Comparison of ENCODE assay signal across 16 cellular contexts in genomic region chr11:120657306-120658070, GRCh38.
DNase-seq lines count a peak whose midpoint lies in the region; ATAC-seq, FAIRE-seq and TF ChIP-seq lines count a peak whose summit lies in the region.
"Had no signal": no experiment of that assay in that cellular context is flagged by ENCODE, and none has a peak within 500 bp of the region (broad histone marks: within the 10 kb centered on the region; RNA-seq: fewer than 3 reads in every experiment).

No MANE protein-coding gene starts in this region.

- no peak overlapping the region for H2AFZ ChIP-seq in OCI-LY3 (ENCODE audit: low read depth, low read length)

- peak overlapping the region; percentile 73 for H3K4me2 ChIP-seq in OCI-LY3 (ENCODE audit: low read length)

- peak overlapping the region; percentile 60 for H3K27ac ChIP-seq in OCI-LY3 (ENCODE audit: low read length)
- H3K27ac ChIP-seq: ascending aorta, prostate gland had no signal

- H4K20me1 ChIP-seq in OCI-LY3 (ENCODE audit: insufficient read depth, low read length), result no peaks in the 10 kb centered on the region

- no peaks in the 10 kb centered on the region for H3K79me2 ChIP-seq in OCI-LY3 (ENCODE audit: low read length)

- peak; percentile 91 for FAIRE-seq in GM18507 (lab: Jason Lieb, UNC)
- FAIRE-seq: G401.6 had no signal

- H3K4me3 ChIP-seq in OCI-LY3 (ENCODE audit: low read length), result peak overlapping the region; percentile 49; the same call in 1 of the 2 replicates
- H3K4me3 ChIP-seq: ascending aorta, prostate gland had no signal

- no peak overlapping the region for H3K9ac ChIP-seq in OCI-LY3 (ENCODE audit: low read length)

- intact Hi-C loops in posterior cingulate gyrus (cut with DNase I), result no loop called here

- H3K36me3 ChIP-seq in OCI-LY3 (replicated peaks; ENCODE audit: low read depth, low read length), result no peaks in the 10 kb centered on the region
- H3K36me3 ChIP-seq: ascending aorta, prostate gland had no signal

- ATAC-seq in GM19468 (IDR thresholded peaks at IDR 0.05; ENCODE audit: extremely low read depth, unreplicated experiment) (peak; percentile 47), HG02885 (IDR thresholded peaks at IDR 0.05; ENCODE audit: poor library complexity, unreplicated experiment) (peak; percentile 54), HG03025 (IDR thresholded peaks at IDR 0.05; ENCODE audit: low FRiP score, unreplicated experiment) (no peak)
- ATAC-seq: SK-N-SH treated with all-trans-retinoic acid at 6 μM for 48 hours had no signal

- 0 out of 2 replicates have a peak, but pooled peaks cover 2% of the 10 kb centered on the region for H3K27me3 ChIP-seq in OCI-LY3 (ENCODE audit: low read depth, low read length)
- H3K27me3 ChIP-seq: ascending aorta had no signal

- DNase-seq in GM18507 (ENCODE audit: extremely low spot score, insufficient read length, low read depth) (peak; percentile 18), DMS53 treated with DMSO at 0.1 percent for 48 hours (lab: John Stamatoyannopoulos, UW; ENCODE audit: unreplicated experiment) (no peak), GM03348 (ENCODE audit: low spot score) (no peak), posterior cingulate gyrus (no peak)
- DNase-seq: activated CD4-positive, CD25-positive, alpha-beta regulatory T cell; activated T-cell treated with anti-CD3 and anti-CD28 coated beads, Interleukin-2, amount 50 U/mL, for 24 hours; CD4-positive, CD25-positive, alpha-beta regulatory T cell; NCI-H2081 treated with DMSO at 0.1 percent for 48 hours had no signal

- no peak for TF ChIP-seq CTCF in OCI-LY3 (IDR thresholded peaks at IDR 0.05; ENCODE audit: low read depth, low read length)

- no peaks in the 10 kb centered on the region for H3K9me3 ChIP-seq in OCI-LY3 (ENCODE audit: insufficient read depth, low read length)
- H3K9me3 ChIP-seq: ascending aorta, prostate gland had no signal

- H3K4me1 ChIP-seq in OCI-LY3 (ENCODE audit: low read length), result peaks cover 55% of the 10 kb centered on the region
- H3K4me1 ChIP-seq: ascending aorta, prostate gland had no signal
